29 cellular contexts compared by ENCODE assay signal in the genomic region with DNA sequence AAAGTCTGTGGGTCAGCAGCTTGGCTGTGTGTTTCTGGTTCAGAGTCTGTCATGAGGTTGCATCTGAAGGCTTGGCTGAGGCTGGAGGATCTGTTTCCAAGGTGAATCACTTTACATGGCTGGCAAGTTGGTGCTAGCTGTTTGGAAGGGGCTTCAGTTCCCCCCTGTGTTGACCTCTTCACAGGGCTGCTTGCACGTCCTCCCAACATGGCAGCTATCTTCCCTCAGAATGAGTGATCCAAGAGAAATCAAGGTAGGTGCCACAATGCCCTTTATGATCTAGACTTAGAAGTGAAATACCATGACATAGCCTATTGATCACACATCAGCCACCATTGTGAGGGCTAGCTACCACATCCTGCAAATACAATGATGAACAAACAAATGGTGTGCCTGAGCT. TPM values are rescaled to one million over a fixed set of nuclear protein-coding genes. Genes with fewer than 3 reads are reported as not detected.
"Had no signal": no experiment of that assay in that cellular context is flagged by ENCODE, and none has a peak within 500 bp of the region (broad histone marks: within the 10 kb centered on the region; RNA-seq: fewer than 3 reads in every experiment).

No MANE protein-coding gene starts in this region.

- ATAC-seq: esophagus mucosa; naive thymus-derived CD8-positive, alpha-beta T cell; sciatic nerve; stimulated activated naive B cell treated with anti-CD40 and anti-IgM and Interleukin-4, amounts not matched to agents 10 μg/mL and 1 μg/mL and 100 μg/mL, for 72 hours; stimulated activated naive CD8-positive, alpha-beta T cell treated with anti-CD3 and anti-CD28 coated beads, Interleukin-15, amount 100 ng/mL, for 72 hours had no signal

- H3K4me1 Mint-ChIP-seq: stimulated activated naive CD8-positive, alpha-beta T cell treated with anti-CD3 and anti-CD28 coated beads, Interleukin-15, amount 100 ng/mL, for 72 hours had no signal

- H3K36me3 Mint-ChIP-seq: naive thymus-derived CD8-positive, alpha-beta T cell; stimulated activated naive B cell treated with anti-CD40 and anti-IgM and Interleukin-4, amounts not matched to agents 10 μg/mL and 1 μg/mL and 100 μg/mL, for 72 hours had no signal

- H3K27me3 Mint-ChIP-seq: stimulated activated naive CD8-positive, alpha-beta T cell treated with anti-CD3 and anti-CD28 coated beads, Interleukin-15, amount 100 ng/mL, for 72 hours had no signal

- H3K9me3 Mint-ChIP-seq: naive thymus-derived CD8-positive, alpha-beta T cell; stimulated activated naive B cell treated with anti-CD40 and anti-IgM and Interleukin-4, amounts not matched to agents 10 μg/mL and 1 μg/mL and 100 μg/mL, for 72 hours; stimulated activated naive CD8-positive, alpha-beta T cell treated with anti-CD3 and anti-CD28 coated beads, Interleukin-15, amount 100 ng/mL, for 72 hours had no signal

- H3K27ac ChIP-seq: dorsolateral prefrontal cortex, neutrophil, psoas muscle, skin epidermis, thoracic aorta, transverse colon had no signal

- H3K9me3 ChIP-seq: mucosa of descending colon, neutrophil, psoas muscle, thoracic aorta, transverse colon had no signal

- H3K27me3 ChIP-seq: dorsolateral prefrontal cortex, heart left ventricle, neutrophil, transverse colon had no signal

- H3K4me3 Mint-ChIP-seq: stimulated activated naive B cell treated with anti-CD40 and anti-IgM and Interleukin-4, amounts not matched to agents 10 μg/mL and 1 μg/mL and 100 μg/mL, for 72 hours; stimulated activated naive CD8-positive, alpha-beta T cell treated with anti-CD3 and anti-CD28 coated beads, Interleukin-15, amount 100 ng/mL, for 72 hours had no signal

- H3K4me3 ChIP-seq: dorsolateral prefrontal cortex, heart left ventricle, mucosa of descending colon, psoas muscle, skin epidermis, thoracic aorta, transverse colon had no signal

- H3K36me3 ChIP-seq: heart left ventricle, neutrophil, thoracic aorta, transverse colon had no signal

- H3K27ac Mint-ChIP-seq: stimulated activated naive B cell treated with anti-CD40 and anti-IgM and Interleukin-4, amounts not matched to agents 10 μg/mL and 1 μg/mL and 100 μg/mL, for 72 hours; stimulated activated naive CD8-positive, alpha-beta T cell treated with anti-CD3 and anti-CD28 coated beads, Interleukin-15, amount 100 ng/mL, for 72 hours had no signal

- DNase-seq: cortex of kidney; dorsolateral prefrontal cortex; effector CD8-positive, alpha-beta T cell; heart left ventricle; hypothalamus; kidney glomerular epithelial cell; mammary epithelial cell; mucosa of descending colon; naive thymus-derived CD8-positive, alpha-beta T cell; psoas muscle; retina; stimulated activated CD4-positive, alpha-beta T cell treated with anti-CD3 and anti-CD28 coated beads, Interleukin-12 subunit alpha, Interleukin-12 subunit beta, amount 100 ng/mL, for 4 hours; stimulated activated CD4-positive, alpha-beta T cell treated with anti-CD3 and anti-CD28 coated beads, Interleukin-2, amount 100 ng/mL, for 48 hours; stimulated activated naive B cell treated with anti-CD40 and anti-IgM and Interleukin-4, amounts not matched to agents 10 μg/mL and 1 μg/mL and 100 μg/mL, for 72 hours; stimulated activated naive CD8-positive, alpha-beta T cell treated with anti-CD3 and anti-CD28 coated beads, Interleukin-15, amount 100 ng/mL, for 72 hours; substantia nigra; transverse colon had no signal

RNA-seq across cellular contexts. Expression of gene APOA4, which starts 9.9 kb away (rescaled TPM):
- total RNA-seq: dorsolateral prefrontal cortex; esophagus mucosa; fibroblast of lung; frontal cortex; glomerular endothelial cell; heart left ventricle; lower leg skin; mammary epithelial cell; mucosa of descending colon; naive thymus-derived CD8-positive, alpha-beta T cell; osteoblast; sciatic nerve; transverse colon; ureter had no signal
- polyA plus RNA-seq: fibroblast of lung; mammary epithelial cell; naive thymus-derived CD8-positive, alpha-beta T cell; neural cell had no signal

RNA-seq across cellular contexts. Expression of gene APOC3, which starts 16.5 kb away (rescaled TPM):
- total RNA-seq: dorsolateral prefrontal cortex; fibroblast of lung; frontal cortex; glomerular endothelial cell; lower leg skin; mammary epithelial cell; naive thymus-derived CD8-positive, alpha-beta T cell; osteoblast; sciatic nerve; thoracic aorta had no signal
- polyA plus RNA-seq: fibroblast of lung; heart left ventricle; mammary epithelial cell; naive thymus-derived CD8-positive, alpha-beta T cell; neural cell had no signal

RNA-seq across cellular contexts. Expression of gene APOA5, which starts 21.5 kb away (rescaled TPM):
- total RNA-seq: esophagus mucosa; fibroblast of lung; frontal cortex; glomerular endothelial cell; heart left ventricle; lower leg skin; mammary epithelial cell; mucosa of descending colon; naive thymus-derived CD8-positive, alpha-beta T cell; osteoblast; psoas muscle; sciatic nerve; thoracic aorta; transverse colon; ureter had no signal
- polyA plus RNA-seq: fibroblast of lung; heart left ventricle; mammary epithelial cell; naive thymus-derived CD8-positive, alpha-beta T cell; neural cell had no signal

RNA-seq across cellular contexts. Expression of gene APOA1, which starts 24.3 kb away (rescaled TPM):
- total RNA-seq: fibroblast of lung, frontal cortex, glomerular endothelial cell, mammary epithelial cell, thoracic aorta, ureter had no signal
- polyA plus RNA-seq: neural cell had no signal
